ENCODE assay signal across 27 cellular contexts in genomic region chr5:57195060-57195459, GRCh38.
"Had no signal": no experiment of that assay in that cellular context is flagged by ENCODE, and none has a peak within 500 bp of the region (broad histone marks: within the 10 kb centered on the region; RNA-seq: fewer than 3 reads in every experiment).

No MANE protein-coding gene starts in this region.

- DNase-seq: colonic mucosa; dermis blood vessel endothelial cell; effector memory CD4-positive, alpha-beta T cell; foreskin keratinocyte; heart left ventricle; left cardiac atrium; left lung; mesenchymal stem cell; naive thymus-derived CD4-positive, alpha-beta T cell; nephron progenitor cell; nucleus accumbens; psoas muscle; right cardiac atrium; sigmoid colon; spleen; stimulated activated CD4-positive, alpha-beta T cell treated with anti-CD3 and anti-CD28 coated beads, Interleukin-4, amount 100 ng/mL, for 4 hours; stimulated activated naive CD8-positive, alpha-beta T cell treated with anti-CD3 and anti-CD28 coated beads, Interleukin-15, Interleukin-2, amounts not matched to agents 100 U/mL and 50 U/mL, for 24 hours; substantia nigra; testis; upper lobe of right lung; uterus had no signal

- H3K9me3 ChIP-seq: colonic mucosa, esophagus muscularis mucosa, gastroesophageal sphincter, heart left ventricle, left lung, psoas muscle, sigmoid colon, spleen, testis, tibial nerve, upper lobe of right lung, uterus had no signal

- H3K27ac Mint-ChIP-seq: nephron progenitor cell; stimulated activated memory B cell treated with anti-CD40 and anti-IgM and Interleukin-4, amounts not matched to agents 10 μg/mL and 1 μg/mL and 100 μg/mL, for 72 hours had no signal

- H3K27me3 Mint-ChIP-seq: naive thymus-derived CD4-positive, alpha-beta T cell; stimulated activated memory B cell treated with anti-CD40 and anti-IgM and Interleukin-4, amounts not matched to agents 10 μg/mL and 1 μg/mL and 100 μg/mL, for 72 hours had no signal

- H3K36me3 ChIP-seq: colonic mucosa, uterus had no signal

- H3K4me3 Mint-ChIP-seq: mesothelial cell of epicardium; nephron progenitor cell; stimulated activated memory B cell treated with anti-CD40 and anti-IgM and Interleukin-4, amounts not matched to agents 10 μg/mL and 1 μg/mL and 100 μg/mL, for 72 hours had no signal

- H3K27ac ChIP-seq: colonic mucosa, esophagus muscularis mucosa, foreskin keratinocyte, gastroesophageal sphincter, heart left ventricle, hepatocyte, left lung, psoas muscle, sigmoid colon, spleen, testis, tibial nerve, upper lobe of right lung, uterus had no signal

- H3K9me3 Mint-ChIP-seq: naive thymus-derived CD4-positive, alpha-beta T cell had no signal

- H3K27me3 ChIP-seq: colonic mucosa, esophagus muscularis mucosa, foreskin keratinocyte, gastroesophageal sphincter, heart left ventricle, hepatocyte, left lung, sigmoid colon, spleen, testis, tibial nerve, upper lobe of right lung, uterus had no signal

- ATAC-seq: foreskin keratinocyte; gastroesophageal sphincter; heart left ventricle; left cardiac atrium; left lung; naive thymus-derived CD4-positive, alpha-beta T cell; right cardiac atrium; stimulated activated memory B cell treated with anti-CD40 and anti-IgM and Interleukin-4, amounts not matched to agents 10 μg/mL and 1 μg/mL and 100 μg/mL, for 72 hours; stimulated activated naive CD8-positive, alpha-beta T cell treated with anti-CD3 and anti-CD28 coated beads, Interleukin-15, Interleukin-2, amounts not matched to agents 100 U/mL and 50 U/mL, for 24 hours; upper lobe of right lung had no signal

- H3K4me3 ChIP-seq: colonic mucosa, esophagus muscularis mucosa, gastroesophageal sphincter, heart left ventricle, hepatocyte, left lung, psoas muscle, sigmoid colon, spleen, testis, tibial nerve, upper lobe of right lung, uterus had no signal
